8 cellular contexts compared by ENCODE assay signal in genomic region chr2:130390460-130391057, GRCh38. TPM values are rescaled to one million over a fixed set of nuclear protein-coding genes. Genes with fewer than 3 reads are reported as not detected.
DNase-seq lines count a peak whose midpoint lies in the region; ATAC-seq and TF ChIP-seq lines count a peak whose summit lies in the region.

No MANE protein-coding gene starts in this region.

- peak overlapping the region; percentile 12 for H2BK5ac ChIP-seq in IMR-90 (ENCODE audit: low read depth, low read length, poor library complexity, severe bottlenecking)

- peak overlapping the region; percentile 96 for H2AK9ac ChIP-seq in IMR-90 (replicated peaks; ENCODE audit: low read depth, low read length, poor library complexity)

- 50% methylated on average over 4 of the region's 16 CpGs; no CpG with 5 or more reads in 1 of the 2 experiments for WGBS in IMR-90 (ENCODE audit: extremely low coverage in 2 of 2, insufficient read length in 1 of 2), 2 experiments
- WGBS in lower leg skin, 2 donors: 36 to 52% methylated on average over 7 to 13 of the region's 16 CpGs
- WGBS in thymus: 65% methylated on average over 16 of the region's 16 CpGs

- H3K9me1 ChIP-seq in IMR-90 (ENCODE audit: insufficient read depth, low read length): no peaks in the 10 kb centered on the region; the same call in 1 of the 2 replicates

- no peak overlapping the region for H2BK120ac ChIP-seq in IMR-90 (ENCODE audit: low read depth, low read length)

- peak overlapping the region; percentile 4; the same call in 1 of the 2 replicates for H2AK5ac ChIP-seq in IMR-90 (ENCODE audit: low read depth, low read length)

- H2AFZ ChIP-seq in IMR-90 (replicated peaks; ENCODE audit: low read length, poor library complexity): peak overlapping the region; percentile 95

- no peak overlapping the region for H2BK20ac ChIP-seq in IMR-90 (ENCODE audit: low read depth, low read length)

- H4K8ac ChIP-seq in IMR-90 (ENCODE audit: low read depth in 2 of 2, low read length in 2 of 2): peak overlapping the region; percentile 84 to 95; a peak in 2 of 4 replicates

- TF ChIP-seq POLR2A in IMR-90 (IDR thresholded peaks at IDR 0.05; ENCODE audit: low read depth, low read length) (no peak), lower leg skin (IDR thresholded peaks at IDR 0.05) (no peak)

- H3K4me1 Mint-ChIP-seq in MCF 10A (ENCODE audit: insufficient read depth, unreplicated experiment): peaks cover 13% of the 10 kb centered on the region

- in situ Hi-C loops in IMR-90 (cut with MboI; ENCODE audit: low sequenced_read_pairs): no loop called here

- no peak overlapping the region for H4K91ac ChIP-seq in IMR-90 (ENCODE audit: insufficient read depth, low read depth, low read length)

- BruUV-seq in IMR-90 (replicated peaks; lab: Mats Ljungman, UMichigan) (no TSS peak), MCF 10A (replicated peaks; lab: Mats Ljungman, UMichigan) (no TSS peak)

- H4K5ac ChIP-seq in IMR-90 (ENCODE audit: low read depth, low read length): peak overlapping the region; percentile 41

- CTCF ChIA-PET in IMR-90 (lab: Yijun Ruan, JAX) (interaction anchor here (1.5 kb wide), 1 partner anchor 15 kb away, joined by 3 read pairs; no protein-coding TSS in a partner anchor), MCF 10A (lab: Yijun Ruan, JAX) (interaction anchor here (0.6 to 1.0 kb wide), 3 partner anchors 17 to 728 kb away, joined by 3 to 7 read pairs (median 4); no protein-coding TSS in a partner anchor), HEK293T (lab: Yijun Ruan, JAX) (interaction anchor here (2.0 kb wide), 1 partner anchor 18 kb away, joined by 8 read pairs; no protein-coding TSS in a partner anchor)

- H3K4ac ChIP-seq in IMR-90 (ENCODE audit: low read depth, low read length): peak overlapping the region; percentile 35

- no peak overlapping the region for H3K18ac ChIP-seq in IMR-90 (ENCODE audit: low read depth, low read length)

- H3K4me3 ChIP-seq in AG09309 (ENCODE audit: control insufficient read depth, low read depth, low read length) (peak overlapping the region; percentile 76), IMR-90 (ENCODE audit: insufficient read depth, low read depth, low read length) (peak overlapping the region; percentile 61), lower leg skin (ENCODE audit: low read depth, poor library complexity, severe bottlenecking) (peak overlapping the region; percentile 56), thymus (ENCODE audit: low read length) (peak overlapping the region; percentile 62)

- H3K4me1 ChIP-seq in IMR-90 (ENCODE audit: control insufficient read depth, insufficient read depth, low read length) (peaks cover 11% of the 10 kb centered on the region), thymus (ENCODE audit: control insufficient read depth, insufficient read depth, low read length) (no peaks in the 10 kb centered on the region)

- POLR2A ChIA-PET in IMR-90 (lab: Charles Lee; ENCODE audit: unreplicated experiment): no interaction called here
- POLR2A ChIA-PET in MCF 10A (lab: Yijun Ruan, JAX): interaction anchor here (1.1 kb wide), 1 partner anchor 48 kb away, joined by 11 read pairs; the partner anchor contains the start of gene IMP4
- POLR2A ChIA-PET in HEK293T (lab: Yijun Ruan, JAX): interaction anchor here (0.6 to 2.5 kb wide), 5 partner anchors 12 to 54 kb away, joined by 3 to 12 read pairs (median 5); partner anchors contain the start of gene IMP4

- intact Hi-C loops in IMR-90 (cut with micrococcal nuclease): loop anchor here (1.0 to 2.0 kb wide), 2 partner anchors 18 to 48 kb away; partner anchors contain the start of gene IMP4
- intact Hi-C loops in MCF 10A (cut with micrococcal nuclease): no loop called here
- intact Hi-C loops in lower leg skin (cut with DNase I; ENCODE audit: low total_unique reads): no loop called here

- H3K14ac ChIP-seq in IMR-90 (replicated peaks; ENCODE audit: low read depth, low read length): no peak overlapping the region; the same call in 1 of the 2 replicates

- H3K56ac ChIP-seq in IMR-90 (ENCODE audit: extremely low read depth, insufficient read depth, low read length): no peak overlapping the region

- H2BK15ac ChIP-seq in IMR-90 (ENCODE audit: low read depth, low read length): no peak overlapping the region

- H3K36me3 ChIP-seq in IMR-90 (ENCODE audit: control insufficient read depth, insufficient read depth, low read length): no peaks in the 10 kb centered on the region
- H3K36me3 ChIP-seq in thymus (ENCODE audit: control insufficient read depth, insufficient read depth): no peaks in the 10 kb centered on the region

- dilution Hi-C loops in IMR-90 (cut with HindIII; ENCODE audit: low sequenced_read_pairs, unreplicated experiment): no loop called here

- H3K27ac ChIP-seq in IMR-90 (ENCODE audit: insufficient read depth, low read length) (peak overlapping the region; percentile 2; the same call in 1 of the 2 replicates), thymus (ENCODE audit: low read depth) (no peak overlapping the region)

- H3K4me3 Mint-ChIP-seq in MCF 10A (ENCODE audit: unreplicated experiment): peak overlapping the region; percentile 73

- no peaks in the 10 kb centered on the region for H3K9me3 Mint-ChIP-seq in MCF 10A (ENCODE audit: unreplicated experiment)

- TF ChIP-seq RAD21 in IMR-90 (IDR thresholded peaks at IDR 0.05; ENCODE audit: low read length): no peak

- H3K27me3 ChIP-seq in IMR-90 (ENCODE audit: control insufficient read depth, insufficient read depth, low read length) (no peaks in the 10 kb centered on the region), thymus (ENCODE audit: control insufficient read depth, insufficient read depth) (no peaks in the 10 kb centered on the region)

- peak overlapping the region; percentile 96 for H3K4me2 ChIP-seq in IMR-90 (ENCODE audit: low read depth, low read length)

- H3K36me3 Mint-ChIP-seq in MCF 10A (ENCODE audit: insufficient read depth, unreplicated experiment): no peaks in the 10 kb centered on the region

- TF ChIP-seq CTCF in AG09309 (IDR thresholded peaks at IDR 0.05; ENCODE audit: control insufficient read depth, insufficient read depth, low read depth, low read length, missing control alignments) (no peak), IMR-90 (conservative IDR thresholded peaks at IDR 0.05; ENCODE audit: low read depth, low read length) (no peak), MCF 10A (IDR thresholded peaks at IDR 0.05; ENCODE audit: unreplicated experiment) (no peak), lower leg skin (IDR thresholded peaks at IDR 0.05) (no peak)

- peak overlapping the region; percentile 37; the same call in 1 of the 2 replicates for H3K9ac ChIP-seq in IMR-90 (ENCODE audit: low read depth, low read length)

- H3K27me3 Mint-ChIP-seq in MCF 10A (ENCODE audit: insufficient read depth, unreplicated experiment): no peaks in the 10 kb centered on the region

- H3K23ac ChIP-seq in IMR-90 (ENCODE audit: low read depth, low read length): no peak overlapping the region

- no peaks in the 10 kb centered on the region for H4K20me1 ChIP-seq in IMR-90 (ENCODE audit: insufficient read depth, low read length)

- H3K79me1 ChIP-seq in IMR-90 (ENCODE audit: low read depth in 1 of 2, low read length in 2 of 2): peaks cover 7 to 8% of the 10 kb centered on the region in 2 experiments; a peak in 2 of 4 replicates

- H3K27ac Mint-ChIP-seq in MCF 10A (ENCODE audit: low read depth, unreplicated experiment): no peak overlapping the region

- DNase-seq in AG09309 (ENCODE audit: low read depth) (no peak), IMR-90 (no peak), MCF 10A (ENCODE audit: unreplicated experiment) (no peak), lower leg skin (ENCODE audit: low spot score in 2 of 2) (peak in 1 of 2 donors; percentile 86), HEK293T (ENCODE audit: extremely low spot score) (no peak), foreskin melanocyte (no peak)

- H3K9me3 ChIP-seq in IMR-90 (ENCODE audit: control insufficient read depth, insufficient read depth, low read length): no peaks in the 10 kb centered on the region
- H3K9me3 ChIP-seq in thymus (ENCODE audit: control insufficient read depth): no peaks in the 10 kb centered on the region

- ATAC-seq in GM19372 (IDR thresholded peaks at IDR 0.05; ENCODE audit: low read depth, unreplicated experiment) (peak; percentile 25), IMR-90 (ENCODE audit: low read depth) (no peak)

TF ChIP-seq in IMR-90, 13 proteins besides CTCF, POLR2A, EP300 and RAD21:
- no peak for TF ChIP-seq RFX5 (IDR thresholded peaks at IDR 0.05; ENCODE audit: low read depth, low read length)
- no peak for TF ChIP-seq ELK1 (IDR thresholded peaks at IDR 0.05; ENCODE audit: borderline replicate concordance, low read depth, low read length)
TF ChIP-seq in IMR-90: peak in this region for 0.

TF ChIP-seq in HEK293T, 16 proteins besides CTCF, POLR2A, EP300 and RAD21:
- no peak for TF ChIP-seq BHLHE40 (IDR thresholded peaks at IDR 0.05; ENCODE audit: borderline replicate concordance)
- TF ChIP-seq ZNF384 (IDR thresholded peaks at IDR 0.05): no peak
- no peak for TF ChIP-seq L3MBTL2 (conservative IDR thresholded peaks at IDR 0.05)
- TF ChIP-seq FOXA1 (IDR thresholded peaks at IDR 0.05): no peak
- TF ChIP-seq SP1 (IDR thresholded peaks at IDR 0.05): no peak
- TF ChIP-seq CTBP1 (IDR thresholded peaks at IDR 0.05; ENCODE audit: borderline replicate concordance): no peak
- no peak for TF ChIP-seq HDGF (IDR thresholded peaks at IDR 0.05; ENCODE audit: borderline replicate concordance)
- no peak for TF ChIP-seq NFRKB (IDR thresholded peaks at IDR 0.05)
- TF ChIP-seq PKNOX1 (IDR thresholded peaks at IDR 0.05): no peak

RNA-seq across cellular contexts. Expression of gene PTPN18, which starts 34.7 kb away (rescaled TPM):
- total RNA-seq in IMR-90 (2012; rRNA removed) (7.2 and 9.7 TPM in 2 replicates), MCF 10A (2022) (34.4 and 43.1 TPM in 2 replicates), lower leg skin (10 to 100 TPM; 18.7 to 31.1 (median 25.4) TPM)
- polyA plus RNA-seq in IMR-90 (2012; rRNA removed) (13.4 and 15.5 TPM in 2 replicates), thymus (29.3 TPM)
- polyA plus RNA-seq in IMR-90 (2012; cell fraction: cytosol; rRNA removed): 8.1 and 12.2 TPM in 2 replicates
- polyA plus RNA-seq in IMR-90 (2012; cell fraction: nucleus; rRNA removed; ENCODE audit: low replicate concordance): 64.3 and 68.2 TPM in 2 replicates

RNA-seq across cellular contexts. Expression of gene IMP4, which starts 47.9 kb away (rescaled TPM):
- 127 and 154 TPM in 2 replicates for total RNA-seq in IMR-90 (2012; rRNA removed)
- 169 and 187 TPM in 2 replicates for polyA plus RNA-seq in IMR-90 (2012; rRNA removed)
- 158 and 206 TPM in 2 replicates for polyA plus RNA-seq in IMR-90 (2012; cell fraction: cytosol; rRNA removed)
- polyA plus RNA-seq in IMR-90 (2012; cell fraction: nucleus; rRNA removed; ENCODE audit: low replicate concordance): 143 and 362 TPM in 2 replicates
- 99.8 and 144 TPM in 2 replicates for total RNA-seq in MCF 10A (2022)
- total RNA-seq in lower leg skin: 10 to 100 TPM; 84.8 to 98.1 (median 97.0) TPM
- 47.4 TPM for polyA plus RNA-seq in thymus
